ENCODE assay signal across 30 cellular contexts in genomic region chr13:110448677-110449076, GRCh38.
DNase-seq lines count a peak whose midpoint lies in the region; ATAC-seq and TF ChIP-seq lines count a peak whose summit lies in the region.
"Had no signal": no experiment of that assay in that cellular context is flagged by ENCODE, and none has a peak within 500 bp of the region (broad histone marks: within the 10 kb centered on the region; RNA-seq: fewer than 3 reads in every experiment).

No MANE protein-coding gene starts in this region.

- H3K27me3 Mint-ChIP-seq in endodermal cell (ENCODE audit: insufficient read depth): no peaks in the 10 kb centered on the region
- H3K27me3 Mint-ChIP-seq in activated CD4-positive, alpha-beta memory T cell treated with anti-CD3 and anti-CD28 coated beads for 36 hours: peaks cover 25% of the 10 kb centered on the region

- H3K9me3 ChIP-seq in RWPE2 (ENCODE audit: severe bottlenecking) (no peaks in the 10 kb centered on the region), endodermal cell (ENCODE audit: control insufficient read depth, low read length) (no peaks in the 10 kb centered on the region), mesodermal cell (ENCODE audit: control insufficient read depth, low read length) (no peaks in the 10 kb centered on the region), tibial artery (no peaks in the 10 kb centered on the region), vagina (no peaks in the 10 kb centered on the region)
- H3K9me3 ChIP-seq: body of pancreas, ovary, suprapubic skin had no signal

- H3K27ac ChIP-seq in RWPE2 (ENCODE audit: poor library complexity, severe bottlenecking): peak overlapping the region; percentile 95
- H3K27ac ChIP-seq in endodermal cell (ENCODE audit: low read depth, low read length): no peak overlapping the region
- peak overlapping the region; percentile 60 for H3K27ac ChIP-seq in mesodermal cell (ENCODE audit: low read depth, low read length, severe bottlenecking)
- H3K27ac ChIP-seq in tibial artery: peak overlapping the region; percentile 38 to 76
- H3K27ac ChIP-seq in vagina: no peak overlapping the region
- H3K27ac ChIP-seq: body of pancreas, C4-2B, ovary, suprapubic skin, WERI-Rb-1 had no signal

- H3K27me3 ChIP-seq in RWPE2 (ENCODE audit: insufficient read depth, poor library complexity, severe bottlenecking) (no peaks in the 10 kb centered on the region), endodermal cell (ENCODE audit: control insufficient read depth, insufficient read depth, low read length, poor library complexity, severe bottlenecking) (no peaks in the 10 kb centered on the region), tibial artery (no peaks in the 10 kb centered on the region), vagina (no peaks in the 10 kb centered on the region)
- H3K27me3 ChIP-seq: body of pancreas, ovary, suprapubic skin had no signal

- POLR2A ChIA-PET in activated CD4-positive, alpha-beta memory T cell treated with anti-CD3 and anti-CD28 coated beads for 36 hours (lab: Charles Lee): no interaction called here

- peaks cover 63% of the 10 kb centered on the region for H3K36me3 ChIP-seq in RWPE2 (ENCODE audit: low read depth)
- H3K36me3 ChIP-seq in endodermal cell (ENCODE audit: control insufficient read depth, insufficient read depth, low read length): peaks cover 89% of the 10 kb centered on the region
- peaks cover 89% of the 10 kb centered on the region for H3K36me3 ChIP-seq in mesodermal cell (ENCODE audit: control insufficient read depth, insufficient read depth, low read length)
- H3K36me3 ChIP-seq in tibial artery: peaks cover 49 to 88% (median 69%) of the 10 kb centered on the region in 3 donors
- peaks cover 0 to 33% of the 10 kb centered on the region in 2 donors for H3K36me3 ChIP-seq in vagina
- H3K36me3 ChIP-seq: ovary had no signal

- CTCF ChIA-PET in activated CD4-positive, alpha-beta memory T cell treated with anti-CD3 and anti-CD28 coated beads for 36 hours (lab: Charles Lee): no interaction called here

- no peak for ATAC-seq in RWPE2 (ENCODE audit: low read depth)
- no peak for ATAC-seq in GM18867 (IDR thresholded peaks at IDR 0.05; ENCODE audit: unreplicated experiment)
- ATAC-seq: activated T-cell treated with anti-CD3 and anti-CD28 coated beads, Interleukin-2, amount 50 U/mL, for 4 hours; body of pancreas; left lobe of liver; right cardiac atrium; stimulated activated effector memory CD8-positive, alpha-beta T cell treated with anti-CD3 and anti-CD28 coated beads, Interleukin-12 subunit alpha, Interleukin-12 subunit beta, amount 100 ng/mL, for 72 hours had no signal

- intact Hi-C loops in tibial artery (cut with DNase I; ENCODE audit: low total_unique reads) (no loop called here), vagina (cut with DNase I) (no loop called here)
- intact Hi-C loops in activated CD4-positive, alpha-beta memory T cell treated with anti-CD3 and anti-CD28 coated beads for 36 hours (cut with micrococcal nuclease): no loop called here

- 95 to 98% methylated on average over 12 of the region's 12 CpGs for WGBS in endodermal cell (ENCODE audit: insufficient coverage in 1 of 2, insufficient read length in 1 of 2), 2 experiments
- 96% methylated on average over 12 of the region's 12 CpGs for WGBS in mesodermal cell (ENCODE audit: insufficient coverage in 2 of 2), 2 experiments

- H3K4me3 Mint-ChIP-seq in endodermal cell: no peak overlapping the region
- H3K4me3 Mint-ChIP-seq in activated CD4-positive, alpha-beta memory T cell treated with anti-CD3 and anti-CD28 coated beads for 36 hours: no peak overlapping the region
- H3K4me3 Mint-ChIP-seq: activated CD4-positive, alpha-beta T cell treated with anti-CD3 and anti-CD28 coated beads, Interleukin-2, amount 10 ng/mL, durations not matched to agents 7 days and 5 days; activated T-cell treated with anti-CD3 and anti-CD28 coated beads, Interleukin-2, amount 50 U/mL, for 4 hours; nephron progenitor cell; stimulated activated effector memory CD8-positive, alpha-beta T cell treated with anti-CD3 and anti-CD28 coated beads, Interleukin-12 subunit alpha, Interleukin-12 subunit beta, amount 100 ng/mL, for 72 hours had no signal

- TF ChIP-seq POLR2A in vagina (IDR thresholded peaks at IDR 0.05): no peak

- DNase-seq in RWPE2 (ENCODE audit: low spot score) (no peak), endodermal cell (no peak), tibial artery (peak in 1 of 2 donors; percentile 66), globus pallidus (ENCODE audit: low spot score) (no peak), vagina (ENCODE audit: extremely low spot score in 2 of 2) (no peak)
- DNase-seq in activated CD4-positive, alpha-beta memory T cell treated with anti-CD3 and anti-CD28 coated beads for 36 hours: no peak
- DNase-seq: activated CD4-positive, alpha-beta T cell treated with anti-CD3 and anti-CD28 coated beads, Interleukin-2, amount 10 ng/mL, durations not matched to agents 7 days and 5 days; activated naive CD4-positive, alpha-beta T cell; activated T-cell treated with anti-CD3 and anti-CD28 coated beads, Interleukin-2, amount 50 U/mL, for 4 hours; body of pancreas; effector CD8-positive, alpha-beta T cell; GOT3; hippocampal formation; NCI-H1105; NCI-H187 treated with DMSO at 0.1 percent for 48 hours; NCI-H524 treated with DMSO at 0.1 percent for 48 hours; nephron progenitor cell; NK-92 treated with Interleukin-12 subunit alpha and Interleukin-12 subunit beta, amount 100 ng/mL, for 24 hours; right cardiac atrium; SHP77; stimulated activated CD4-positive, alpha-beta T cell treated with anti-CD3 and anti-CD28 coated beads, Interleukin-4, amount 100 ng/mL, for 24 hours; T-helper 9 cell; WERI-Rb-1 had no signal

- H3K36me3 Mint-ChIP-seq in endodermal cell (ENCODE audit: low read depth): peaks cover 75% of the 10 kb centered on the region
- H3K36me3 Mint-ChIP-seq in activated CD4-positive, alpha-beta memory T cell treated with anti-CD3 and anti-CD28 coated beads for 36 hours: no peaks in the 10 kb centered on the region
- H3K36me3 Mint-ChIP-seq: stimulated activated effector memory CD8-positive, alpha-beta T cell treated with anti-CD3 and anti-CD28 coated beads, Interleukin-12 subunit alpha, Interleukin-12 subunit beta, amount 100 ng/mL, for 72 hours had no signal

- H3K4me1 Mint-ChIP-seq in endodermal cell: peaks cover 7% of the 10 kb centered on the region
- no peaks in the 10 kb centered on the region for H3K4me1 Mint-ChIP-seq in activated CD4-positive, alpha-beta memory T cell treated with anti-CD3 and anti-CD28 coated beads for 36 hours (ENCODE audit: low read depth)
- H3K4me1 Mint-ChIP-seq: activated CD4-positive, alpha-beta T cell treated with anti-CD3 and anti-CD28 coated beads, Interleukin-2, amount 10 ng/mL, durations not matched to agents 7 days and 5 days; stimulated activated effector memory CD8-positive, alpha-beta T cell treated with anti-CD3 and anti-CD28 coated beads, Interleukin-12 subunit alpha, Interleukin-12 subunit beta, amount 100 ng/mL, for 72 hours had no signal

- H3K9ac ChIP-seq in endodermal cell (ENCODE audit: extremely low read depth, low read length, poor library complexity, severe bottlenecking): no peak overlapping the region

- no peaks in the 10 kb centered on the region for H3K9me3 Mint-ChIP-seq in endodermal cell
- no peaks in the 10 kb centered on the region for H3K9me3 Mint-ChIP-seq in activated CD4-positive, alpha-beta memory T cell treated with anti-CD3 and anti-CD28 coated beads for 36 hours
- H3K9me3 Mint-ChIP-seq: activated CD4-positive, alpha-beta T cell treated with anti-CD3 and anti-CD28 coated beads, Interleukin-2, amount 10 ng/mL, durations not matched to agents 7 days and 5 days; activated T-cell treated with anti-CD3 and anti-CD28 coated beads, Interleukin-2, amount 50 U/mL, for 4 hours; nephron progenitor cell; stimulated activated effector memory CD8-positive, alpha-beta T cell treated with anti-CD3 and anti-CD28 coated beads, Interleukin-12 subunit alpha, Interleukin-12 subunit beta, amount 100 ng/mL, for 72 hours had no signal

- H3K4me1 ChIP-seq in RWPE2 (ENCODE audit: insufficient read depth, poor library complexity, severe bottlenecking) (peaks cover 48% of the 10 kb centered on the region), endodermal cell (ENCODE audit: control insufficient read depth, insufficient read depth, low read length) (no peaks in the 10 kb centered on the region), mesodermal cell (ENCODE audit: control insufficient read depth, insufficient read depth, low read length, poor library complexity, severe bottlenecking) (peaks cover 28% of the 10 kb centered on the region), tibial artery (peaks cover 0 to 23% (median 7%) of the 10 kb centered on the region in 4 donors), vagina (no peaks in the 10 kb centered on the region)
- H3K4me1 ChIP-seq: suprapubic skin had no signal

- TF ChIP-seq CTCF in RWPE2 (IDR thresholded peaks at IDR 0.05; ENCODE audit: poor library complexity, severe bottlenecking) (no peak), endodermal cell (conservative IDR thresholded peaks at IDR 0.05) (no peak), tibial artery (IDR thresholded peaks at IDR 0.05) (no peak), vagina (IDR thresholded peaks at IDR 0.05) (no peak)

- H3K27ac Mint-ChIP-seq in endodermal cell: peak overlapping the region; percentile 64
- no peak overlapping the region for H3K27ac Mint-ChIP-seq in activated CD4-positive, alpha-beta memory T cell treated with anti-CD3 and anti-CD28 coated beads for 36 hours
- H3K27ac Mint-ChIP-seq: activated CD4-positive, alpha-beta T cell treated with anti-CD3 and anti-CD28 coated beads, Interleukin-2, amount 10 ng/mL, durations not matched to agents 7 days and 5 days; nephron progenitor cell; stimulated activated effector memory CD8-positive, alpha-beta T cell treated with anti-CD3 and anti-CD28 coated beads, Interleukin-12 subunit alpha, Interleukin-12 subunit beta, amount 100 ng/mL, for 72 hours had no signal

- H3K4me3 ChIP-seq in RWPE2 (ENCODE audit: severe bottlenecking) (no peak overlapping the region), endodermal cell (ENCODE audit: low read length) (no peak overlapping the region), mesodermal cell (ENCODE audit: extremely low read depth, insufficient read depth, low read length, poor library complexity, severe bottlenecking) (no peak overlapping the region), tibial artery (no peak overlapping the region), vagina (no peak overlapping the region)
- H3K4me3 ChIP-seq: body of pancreas, ovary, suprapubic skin had no signal

Comparison
In these comparisons a context has a peak if more than half of its experiments do, and no peak if none do; other contexts are left out.
1. H3K27ac ChIP-seq: peak in RWPE2 (single experiment), mesodermal cell (single experiment) and tibial artery (2 of 2); none in endodermal cell (single experiment) and vagina (single experiment).